17 cellular contexts compared by ENCODE assay signal in the genomic region with DNA sequence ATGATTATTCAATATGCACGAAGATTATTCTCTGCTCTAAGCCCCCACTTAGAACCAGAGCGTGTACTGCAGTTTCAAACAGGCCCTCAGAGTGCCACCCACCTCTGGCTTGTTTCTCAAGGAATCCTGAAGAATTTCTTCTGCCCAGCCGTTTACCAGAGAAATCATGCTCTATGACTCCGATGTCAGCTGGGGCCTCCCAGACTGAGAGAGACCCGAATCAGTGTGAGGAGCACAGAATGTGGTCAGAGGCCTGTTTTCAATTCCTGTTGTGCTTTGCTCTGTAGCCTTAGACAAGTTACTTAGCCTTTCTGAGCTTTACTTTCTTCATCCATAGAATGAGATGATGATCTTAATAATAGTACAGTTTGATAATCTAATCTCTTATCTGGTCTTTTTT. TPM values are rescaled to one million over a fixed set of nuclear protein-coding genes. Genes with fewer than 3 reads are reported as not detected.
DNase-seq lines count a peak whose midpoint lies in the region; ATAC-seq and TF ChIP-seq lines count a peak whose summit lies in the region.
"Had no signal": no experiment of that assay in that cellular context is flagged by ENCODE, and none has a peak within 500 bp of the region (broad histone marks: within the 10 kb centered on the region; RNA-seq: fewer than 3 reads in every experiment).

No MANE protein-coding gene starts in this region.

- TF ChIP-seq CTCF in HEK293 (tag by site-specific recombination; IDR thresholded peaks at IDR 0.05) (no peak), lower lobe of right lung (IDR thresholded peaks at IDR 0.05) (no peak)

- no peak for ATAC-seq in lower lobe of right lung
- ATAC-seq: HCT116, K562 had no signal

- H3K4me3 ChIP-seq in HEK293 (ENCODE audit: low read depth, low read length), result no peak overlapping the region
- H3K4me3 ChIP-seq in lower lobe of right lung, result no peak overlapping the region
- H3K4me3 ChIP-seq: BLaER1 treated with 17β-estradiol and CSF1 and Interleukin-3, amounts not matched to agents 10 nM and 100 nM; K562 had no signal

- DNase-seq in amniotic epithelial cell (ENCODE audit: low read depth), result peak; percentile 69
- peak; percentile 3 for DNase-seq in lower lobe of right lung
- no peak for DNase-seq in DMS53 treated with DMSO at 0.1 percent for 48 hours (lab: John Stamatoyannopoulos, UW; ENCODE audit: unreplicated experiment)
- no peak for DNase-seq in OCI-M1 (lab: John Stamatoyannopoulos, UW)
- no peak for DNase-seq in KBM-7
- DNase-seq in activated CD4-positive, alpha-beta T cell treated with anti-CD3 and anti-CD28 coated beads, Interleukin-2, amount 50 U/mL, for 4 hours, result no peak
- DNase-seq: ACHN; CD4-positive, CD25-positive, alpha-beta regulatory T cell; DMS53 had no signal

- H3K9me3 ChIP-seq in HEK293 (ENCODE audit: control insufficient read depth, insufficient read depth, low read depth, low read length) (no peaks in the 10 kb centered on the region), lower lobe of right lung (no peaks in the 10 kb centered on the region)

- no peak overlapping the region for H3K27ac ChIP-seq in HEK293 (ENCODE audit: extremely low read depth, low read depth, low read length)
- no peak overlapping the region for H3K27ac ChIP-seq in lower lobe of right lung
- H3K27ac ChIP-seq: BLaER1 treated with 17β-estradiol and CSF1 and Interleukin-3, amounts not matched to agents 10 nM and 100 nM; HL-60 had no signal

- no peaks in the 10 kb centered on the region for H3K36me3 ChIP-seq in HEK293 (ENCODE audit: control insufficient read depth in 2 of 2, insufficient read depth in 1 of 2, low read length in 2 of 2)
- no peaks in the 10 kb centered on the region for H3K36me3 ChIP-seq in lower lobe of right lung
- H3K36me3 ChIP-seq: BLaER1 treated with 17β-estradiol and CSF1 and Interleukin-3, amounts not matched to agents 10 nM and 100 nM had no signal

- in situ Hi-C loops in KBM-7 (cut with MboI; ENCODE audit: low pct_unique_long_range_greater_than_20kb, low sequenced_read_pairs), result no loop called here

- H3K4me1 ChIP-seq in HEK293 (ENCODE audit: control insufficient read depth, insufficient read depth, low read length) (peaks cover 7% of the 10 kb centered on the region), lower lobe of right lung (peaks cover 9% of the 10 kb centered on the region)

- CTCF ChIA-PET in HEK293 (lab: Yijun Ruan, JAX), result interaction anchor here (0.6 kb wide), 1 partner anchor 28 kb away, joined by 4 read pairs; no protein-coding TSS in a partner anchor

- POLR2A ChIA-PET in HEK293 (lab: Yijun Ruan, JAX), result no interaction called here

- intact Hi-C loops in lower lobe of right lung (cut with DNase I), result no loop called here

- peaks cover 27% of the 10 kb centered on the region for H3K27me3 ChIP-seq in lower lobe of right lung (ENCODE audit: low read depth)

TF ChIP-seq in HEK293, 187 proteins besides CTCF, POLR2A, EP300 and RAD21:
- TF ChIP-seq, protein P1, sequence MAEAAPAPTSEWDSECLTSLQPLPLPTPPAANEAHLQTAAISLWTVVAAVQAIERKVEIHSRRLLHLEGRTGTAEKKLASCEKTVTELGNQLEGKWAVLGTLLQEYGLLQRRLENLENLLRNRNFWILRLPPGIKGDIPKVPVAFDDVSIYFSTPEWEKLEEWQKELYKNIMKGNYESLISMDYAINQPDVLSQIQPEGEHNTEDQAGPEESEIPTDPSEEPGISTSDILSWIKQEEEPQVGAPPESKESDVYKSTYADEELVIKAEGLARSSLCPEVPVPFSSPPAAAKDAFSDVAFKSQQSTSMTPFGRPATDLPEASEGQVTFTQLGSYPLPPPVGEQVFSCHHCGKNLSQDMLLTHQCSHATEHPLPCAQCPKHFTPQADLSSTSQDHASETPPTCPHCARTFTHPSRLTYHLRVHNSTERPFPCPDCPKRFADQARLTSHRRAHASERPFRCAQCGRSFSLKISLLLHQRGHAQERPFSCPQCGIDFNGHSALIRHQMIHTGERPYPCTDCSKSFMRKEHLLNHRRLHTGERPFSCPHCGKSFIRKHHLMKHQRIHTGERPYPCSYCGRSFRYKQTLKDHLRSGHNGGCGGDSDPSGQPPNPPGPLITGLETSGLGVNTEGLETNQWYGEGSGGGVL (tag by site-specific recombination; IDR thresholded peaks at IDR 0.05), result no peak
- TF ChIP-seq, protein P2, sequence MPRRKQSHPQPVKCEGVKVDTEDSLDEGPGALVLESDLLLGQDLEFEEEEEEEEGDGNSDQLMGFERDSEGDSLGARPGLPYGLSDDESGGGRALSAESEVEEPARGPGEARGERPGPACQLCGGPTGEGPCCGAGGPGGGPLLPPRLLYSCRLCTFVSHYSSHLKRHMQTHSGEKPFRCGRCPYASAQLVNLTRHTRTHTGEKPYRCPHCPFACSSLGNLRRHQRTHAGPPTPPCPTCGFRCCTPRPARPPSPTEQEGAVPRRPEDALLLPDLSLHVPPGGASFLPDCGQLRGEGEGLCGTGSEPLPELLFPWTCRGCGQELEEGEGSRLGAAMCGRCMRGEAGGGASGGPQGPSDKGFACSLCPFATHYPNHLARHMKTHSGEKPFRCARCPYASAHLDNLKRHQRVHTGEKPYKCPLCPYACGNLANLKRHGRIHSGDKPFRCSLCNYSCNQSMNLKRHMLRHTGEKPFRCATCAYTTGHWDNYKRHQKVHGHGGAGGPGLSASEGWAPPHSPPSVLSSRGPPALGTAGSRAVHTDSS (tag by site-specific recombination; IDR thresholded peaks at IDR 0.05), result no peak
- TF ChIP-seq ZNF549 (tag by site-specific recombination; IDR thresholded peaks at IDR 0.05), result no peak
- 0 out of 2 replicates have a peak, but pooled peaks have one; percentile 28 for TF ChIP-seq ZBTB17 (tag by site-specific recombination; IDR thresholded peaks at IDR 0.05)
TF ChIP-seq in HEK293: peak in this region for 1.

RNA-seq across cellular contexts. Expression of gene PNMA8C, which starts 5.5 kb away (rescaled TPM):
- total RNA-seq in lower lobe of right lung, result 0.18 TPM
- total RNA-seq: A172; CD4-positive, CD25-positive, alpha-beta regulatory T cell; Daoy; G401 had no signal

RNA-seq across cellular contexts. Expression of gene CCDC8, which starts 9.8 kb away (rescaled TPM):
- total RNA-seq in lower lobe of right lung, result 9.1 TPM
- total RNA-seq: A172; CD4-positive, CD25-positive, alpha-beta regulatory T cell had no signal

RNA-seq across cellular contexts. Expression of gene PNMA8A, which starts 48.2 kb away (rescaled TPM):
- total RNA-seq in lower lobe of right lung, result 1.5 TPM
- total RNA-seq: A172; CD4-positive, CD25-positive, alpha-beta regulatory T cell had no signal

Comparison
In these comparisons a context has a peak if more than half of its experiments do, and no peak if none do; other contexts are left out.
1. DNase-seq: peak in amniotic epithelial cell (single experiment) and lower lobe of right lung (single experiment); none in DMS53 treated with DMSO at 0.1 percent for 48 hours (single experiment), OCI-M1 (single experiment), KBM-7 (single experiment) and activated CD4-positive, alpha-beta T cell treated with anti-CD3 and anti-CD28 coated beads, Interleukin-2, amount 50 U/mL, for 4 hours (0 of 2).